1 cellular context compared by ENCODE assay signal in the genomic region with DNA sequence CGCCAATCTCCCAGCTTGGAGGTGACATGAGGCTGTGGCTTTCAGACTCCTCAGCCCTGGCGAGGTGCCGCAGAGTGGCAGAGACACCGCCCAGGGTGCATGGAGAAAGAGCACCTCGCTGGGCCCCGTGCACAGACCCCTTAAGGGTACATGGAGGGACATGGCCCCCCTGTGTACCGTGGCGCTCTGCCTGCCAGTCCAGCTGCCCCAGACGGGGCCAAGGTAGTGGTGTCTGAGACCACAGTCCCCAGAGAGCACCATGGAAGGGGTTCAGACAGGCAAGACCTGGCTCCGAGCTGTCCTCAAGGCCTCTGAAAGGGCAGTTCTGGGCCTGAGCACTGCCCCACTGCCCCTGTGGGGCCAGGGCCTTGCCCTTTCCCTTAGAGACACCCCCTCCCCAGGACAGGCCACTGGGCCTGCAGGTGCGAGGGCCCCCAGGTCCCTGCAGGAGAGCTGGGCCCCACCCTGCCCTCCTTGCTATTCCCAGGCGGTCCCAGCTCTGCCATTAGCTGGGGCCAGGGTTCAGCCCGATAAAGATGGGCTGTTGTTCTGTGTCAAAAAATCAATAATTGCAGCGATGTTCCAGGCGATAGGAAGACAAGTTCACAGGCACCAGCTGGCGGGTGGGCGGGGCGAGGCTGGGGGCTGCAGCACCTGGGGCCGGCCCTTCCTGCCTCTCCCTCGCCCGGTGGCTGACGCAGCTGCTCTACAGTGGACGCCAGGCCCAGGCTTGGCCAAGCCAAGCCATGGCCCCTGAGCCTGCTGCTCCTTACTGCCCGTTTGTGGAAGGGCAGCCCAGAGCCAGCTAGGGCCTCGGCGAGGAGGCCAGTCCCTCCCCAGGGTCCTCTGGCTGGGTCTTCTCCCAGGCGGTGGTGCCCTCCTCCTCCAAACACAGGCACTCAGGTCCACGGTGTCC.
TF ChIP-seq lines count a peak whose summit lies in the region.

No MANE protein-coding gene starts in this region.

TF ChIP-seq in HepG2, 621 proteins besides CTCF, POLR2A, EP300 and RAD21 (continued from another document and continues in another):
- TF ChIP-seq, protein P1, sequence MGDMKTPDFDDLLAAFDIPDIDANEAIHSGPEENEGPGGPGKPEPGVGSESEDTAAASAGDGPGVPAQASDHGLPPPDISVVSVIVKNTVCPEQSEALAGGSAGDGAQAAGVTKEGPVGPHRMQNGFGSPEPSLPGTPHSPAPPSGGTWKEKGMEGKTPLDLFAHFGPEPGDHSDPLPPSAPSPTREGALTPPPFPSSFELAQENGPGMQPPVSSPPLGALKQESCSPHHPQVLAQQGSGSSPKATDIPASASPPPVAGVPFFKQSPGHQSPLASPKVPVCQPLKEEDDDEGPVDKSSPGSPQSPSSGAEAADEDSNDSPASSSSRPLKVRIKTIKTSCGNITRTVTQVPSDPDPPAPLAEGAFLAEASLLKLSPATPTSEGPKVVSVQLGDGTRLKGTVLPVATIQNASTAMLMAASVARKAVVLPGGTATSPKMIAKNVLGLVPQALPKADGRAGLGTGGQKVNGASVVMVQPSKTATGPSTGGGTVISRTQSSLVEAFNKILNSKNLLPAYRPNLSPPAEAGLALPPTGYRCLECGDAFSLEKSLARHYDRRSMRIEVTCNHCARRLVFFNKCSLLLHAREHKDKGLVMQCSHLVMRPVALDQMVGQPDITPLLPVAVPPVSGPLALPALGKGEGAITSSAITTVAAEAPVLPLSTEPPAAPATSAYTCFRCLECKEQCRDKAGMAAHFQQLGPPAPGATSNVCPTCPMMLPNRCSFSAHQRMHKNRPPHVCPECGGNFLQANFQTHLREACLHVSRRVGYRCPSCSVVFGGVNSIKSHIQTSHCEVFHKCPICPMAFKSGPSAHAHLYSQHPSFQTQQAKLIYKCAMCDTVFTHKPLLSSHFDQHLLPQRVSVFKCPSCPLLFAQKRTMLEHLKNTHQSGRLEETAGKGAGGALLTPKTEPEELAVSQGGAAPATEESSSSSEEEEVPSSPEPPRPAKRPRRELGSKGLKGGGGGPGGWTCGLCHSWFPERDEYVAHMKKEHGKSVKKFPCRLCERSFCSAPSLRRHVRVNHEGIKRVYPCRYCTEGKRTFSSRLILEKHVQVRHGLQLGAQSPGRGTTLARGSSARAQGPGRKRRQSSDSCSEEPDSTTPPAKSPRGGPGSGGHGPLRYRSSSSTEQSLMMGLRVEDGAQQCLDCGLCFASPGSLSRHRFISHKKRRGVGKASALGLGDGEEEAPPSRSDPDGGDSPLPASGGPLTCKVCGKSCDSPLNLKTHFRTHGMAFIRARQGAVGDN (CRISPR knock-in tag; IDR thresholded peaks at IDR 0.05) = peak; percentile 96
- TF ChIP-seq ZNF737 (CRISPR knock-in tag; IDR thresholded peaks at IDR 0.05; ENCODE audit: borderline replicate concordance) = peak; percentile 78; the same call in 1 of the 2 replicates
- TF ChIP-seq SETDB1 (CRISPR knock-in tag; IDR thresholded peaks at IDR 0.05; ENCODE audit: borderline replicate concordance) = no peak
- peak; percentile 77; the same call in 1 of the 2 replicates for TF ChIP-seq KDM4B (CRISPR knock-in tag; IDR thresholded peaks at IDR 0.05)
- TF ChIP-seq, protein P2, sequence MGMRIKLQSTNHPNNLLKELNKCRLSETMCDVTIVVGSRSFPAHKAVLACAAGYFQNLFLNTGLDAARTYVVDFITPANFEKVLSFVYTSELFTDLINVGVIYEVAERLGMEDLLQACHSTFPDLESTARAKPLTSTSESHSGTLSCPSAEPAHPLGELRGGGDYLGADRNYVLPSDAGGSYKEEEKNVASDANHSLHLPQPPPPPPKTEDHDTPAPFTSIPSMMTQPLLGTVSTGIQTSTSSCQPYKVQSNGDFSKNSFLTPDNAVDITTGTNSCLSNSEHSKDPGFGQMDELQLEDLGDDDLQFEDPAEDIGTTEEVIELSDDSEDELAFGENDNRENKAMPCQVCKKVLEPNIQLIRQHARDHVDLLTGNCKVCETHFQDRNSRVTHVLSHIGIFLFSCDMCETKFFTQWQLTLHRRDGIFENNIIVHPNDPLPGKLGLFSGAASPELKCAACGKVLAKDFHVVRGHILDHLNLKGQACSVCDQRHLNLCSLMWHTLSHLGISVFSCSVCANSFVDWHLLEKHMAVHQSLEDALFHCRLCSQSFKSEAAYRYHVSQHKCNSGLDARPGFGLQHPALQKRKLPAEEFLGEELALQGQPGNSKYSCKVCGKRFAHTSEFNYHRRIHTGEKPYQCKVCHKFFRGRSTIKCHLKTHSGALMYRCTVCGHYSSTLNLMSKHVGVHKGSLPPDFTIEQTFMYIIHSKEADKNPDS (CRISPR knock-in tag; IDR thresholded peaks at IDR 0.05) = peak; percentile 47; the same call in 1 of the 2 replicates
- TF ChIP-seq PHF5A (CRISPR knock-in tag; IDR thresholded peaks at IDR 0.05; ENCODE audit: low read depth, unreplicated experiment) = no peak
- peak; percentile 88; the same call in 1 of the 2 replicates for TF ChIP-seq ZNF317 (CRISPR knock-in tag; IDR thresholded peaks at IDR 0.05)
- TF ChIP-seq, protein P3, sequence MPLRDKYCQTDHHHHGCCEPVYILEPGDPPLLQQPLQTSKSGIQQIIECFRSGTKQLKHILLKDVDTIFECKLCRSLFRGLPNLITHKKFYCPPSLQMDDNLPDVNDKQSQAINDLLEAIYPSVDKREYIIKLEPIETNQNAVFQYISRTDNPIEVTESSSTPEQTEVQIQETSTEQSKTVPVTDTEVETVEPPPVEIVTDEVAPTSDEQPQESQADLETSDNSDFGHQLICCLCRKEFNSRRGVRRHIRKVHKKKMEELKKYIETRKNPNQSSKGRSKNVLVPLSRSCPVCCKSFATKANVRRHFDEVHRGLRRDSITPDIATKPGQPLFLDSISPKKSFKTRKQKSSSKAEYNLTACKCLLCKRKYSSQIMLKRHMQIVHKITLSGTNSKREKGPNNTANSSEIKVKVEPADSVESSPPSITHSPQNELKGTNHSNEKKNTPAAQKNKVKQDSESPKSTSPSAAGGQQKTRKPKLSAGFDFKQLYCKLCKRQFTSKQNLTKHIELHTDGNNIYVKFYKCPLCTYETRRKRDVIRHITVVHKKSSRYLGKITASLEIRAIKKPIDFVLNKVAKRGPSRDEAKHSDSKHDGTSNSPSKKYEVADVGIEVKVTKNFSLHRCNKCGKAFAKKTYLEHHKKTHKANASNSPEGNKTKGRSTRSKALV (CRISPR knock-in tag; IDR thresholded peaks at IDR 0.05) = peak; percentile 87
- TF ChIP-seq, protein P4, sequence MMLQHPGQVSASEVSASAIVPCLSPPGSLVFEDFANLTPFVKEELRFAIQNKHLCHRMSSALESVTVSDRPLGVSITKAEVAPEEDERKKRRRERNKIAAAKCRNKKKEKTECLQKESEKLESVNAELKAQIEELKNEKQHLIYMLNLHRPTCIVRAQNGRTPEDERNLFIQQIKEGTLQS (CRISPR knock-in tag; IDR thresholded peaks at IDR 0.05) = no peak; the same call in 1 of the 2 replicates
- TF ChIP-seq ZNF121 (CRISPR knock-in tag; IDR thresholded peaks at IDR 0.05) = peak; percentile 81
- TF ChIP-seq JDP2 (CRISPR knock-in tag; IDR thresholded peaks at IDR 0.05; ENCODE audit: borderline replicate concordance) = no peak; the same call in 1 of the 2 replicates
- TF ChIP-seq, protein P5, sequence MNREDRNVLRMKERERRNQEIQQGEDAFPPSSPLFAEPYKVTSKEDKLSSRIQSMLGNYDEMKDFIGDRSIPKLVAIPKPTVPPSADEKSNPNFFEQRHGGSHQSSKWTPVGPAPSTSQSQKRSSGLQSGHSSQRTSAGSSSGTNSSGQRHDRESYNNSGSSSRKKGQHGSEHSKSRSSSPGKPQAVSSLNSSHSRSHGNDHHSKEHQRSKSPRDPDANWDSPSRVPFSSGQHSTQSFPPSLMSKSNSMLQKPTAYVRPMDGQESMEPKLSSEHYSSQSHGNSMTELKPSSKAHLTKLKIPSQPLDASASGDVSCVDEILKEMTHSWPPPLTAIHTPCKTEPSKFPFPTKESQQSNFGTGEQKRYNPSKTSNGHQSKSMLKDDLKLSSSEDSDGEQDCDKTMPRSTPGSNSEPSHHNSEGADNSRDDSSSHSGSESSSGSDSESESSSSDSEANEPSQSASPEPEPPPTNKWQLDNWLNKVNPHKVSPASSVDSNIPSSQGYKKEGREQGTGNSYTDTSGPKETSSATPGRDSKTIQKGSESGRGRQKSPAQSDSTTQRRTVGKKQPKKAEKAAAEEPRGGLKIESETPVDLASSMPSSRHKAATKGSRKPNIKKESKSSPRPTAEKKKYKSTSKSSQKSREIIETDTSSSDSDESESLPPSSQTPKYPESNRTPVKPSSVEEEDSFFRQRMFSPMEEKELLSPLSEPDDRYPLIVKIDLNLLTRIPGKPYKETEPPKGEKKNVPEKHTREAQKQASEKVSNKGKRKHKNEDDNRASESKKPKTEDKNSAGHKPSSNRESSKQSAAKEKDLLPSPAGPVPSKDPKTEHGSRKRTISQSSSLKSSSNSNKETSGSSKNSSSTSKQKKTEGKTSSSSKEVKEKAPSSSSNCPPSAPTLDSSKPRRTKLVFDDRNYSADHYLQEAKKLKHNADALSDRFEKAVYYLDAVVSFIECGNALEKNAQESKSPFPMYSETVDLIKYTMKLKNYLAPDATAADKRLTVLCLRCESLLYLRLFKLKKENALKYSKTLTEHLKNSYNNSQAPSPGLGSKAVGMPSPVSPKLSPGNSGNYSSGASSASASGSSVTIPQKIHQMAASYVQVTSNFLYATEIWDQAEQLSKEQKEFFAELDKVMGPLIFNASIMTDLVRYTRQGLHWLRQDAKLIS (CRISPR knock-in tag; IDR thresholded peaks at IDR 0.05) = no peak
- peak; percentile 79; the same call in 1 of the 2 replicates for TF ChIP-seq ZNF878 (CRISPR knock-in tag; IDR thresholded peaks at IDR 0.05)
- no peak for TF ChIP-seq RAD51 (IDR thresholded peaks at IDR 0.05; ENCODE audit: borderline replicate concordance)
- peak; percentile 97 for TF ChIP-seq SMAD3 (CRISPR knock-in tag; IDR thresholded peaks at IDR 0.05)
- no peak for TF ChIP-seq MBD4 (IDR thresholded peaks at IDR 0.05; ENCODE audit: borderline replicate concordance, low read length)
- no peak; the same call in 1 of the 2 replicates for TF ChIP-seq BHLHE40 (IDR thresholded peaks at IDR 0.05; ENCODE audit: low read length)
- no peak for TF ChIP-seq ZNF546 (CRISPR knock-in tag; conservative IDR thresholded peaks at IDR 0.05)
- TF ChIP-seq, protein P6, sequence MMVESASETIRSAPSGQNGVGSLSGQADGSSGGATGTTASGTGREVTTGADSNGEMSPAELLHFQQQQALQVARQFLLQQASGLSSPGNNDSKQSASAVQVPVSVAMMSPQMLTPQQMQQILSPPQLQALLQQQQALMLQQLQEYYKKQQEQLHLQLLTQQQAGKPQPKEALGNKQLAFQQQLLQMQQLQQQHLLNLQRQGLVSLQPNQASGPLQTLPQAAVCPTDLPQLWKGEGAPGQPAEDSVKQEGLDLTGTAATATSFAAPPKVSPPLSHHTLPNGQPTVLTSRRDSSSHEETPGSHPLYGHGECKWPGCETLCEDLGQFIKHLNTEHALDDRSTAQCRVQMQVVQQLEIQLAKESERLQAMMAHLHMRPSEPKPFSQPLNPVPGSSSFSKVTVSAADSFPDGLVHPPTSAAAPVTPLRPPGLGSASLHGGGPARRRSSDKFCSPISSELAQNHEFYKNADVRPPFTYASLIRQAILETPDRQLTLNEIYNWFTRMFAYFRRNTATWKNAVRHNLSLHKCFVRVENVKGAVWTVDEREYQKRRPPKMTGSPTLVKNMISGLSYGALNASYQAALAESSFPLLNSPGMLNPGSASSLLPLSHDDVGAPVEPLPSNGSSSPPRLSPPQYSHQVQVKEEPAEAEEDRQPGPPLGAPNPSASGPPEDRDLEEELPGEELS (CRISPR knock-in tag; IDR thresholded peaks at IDR 0.05) = peak; percentile 95
- TF ChIP-seq, protein P7, sequence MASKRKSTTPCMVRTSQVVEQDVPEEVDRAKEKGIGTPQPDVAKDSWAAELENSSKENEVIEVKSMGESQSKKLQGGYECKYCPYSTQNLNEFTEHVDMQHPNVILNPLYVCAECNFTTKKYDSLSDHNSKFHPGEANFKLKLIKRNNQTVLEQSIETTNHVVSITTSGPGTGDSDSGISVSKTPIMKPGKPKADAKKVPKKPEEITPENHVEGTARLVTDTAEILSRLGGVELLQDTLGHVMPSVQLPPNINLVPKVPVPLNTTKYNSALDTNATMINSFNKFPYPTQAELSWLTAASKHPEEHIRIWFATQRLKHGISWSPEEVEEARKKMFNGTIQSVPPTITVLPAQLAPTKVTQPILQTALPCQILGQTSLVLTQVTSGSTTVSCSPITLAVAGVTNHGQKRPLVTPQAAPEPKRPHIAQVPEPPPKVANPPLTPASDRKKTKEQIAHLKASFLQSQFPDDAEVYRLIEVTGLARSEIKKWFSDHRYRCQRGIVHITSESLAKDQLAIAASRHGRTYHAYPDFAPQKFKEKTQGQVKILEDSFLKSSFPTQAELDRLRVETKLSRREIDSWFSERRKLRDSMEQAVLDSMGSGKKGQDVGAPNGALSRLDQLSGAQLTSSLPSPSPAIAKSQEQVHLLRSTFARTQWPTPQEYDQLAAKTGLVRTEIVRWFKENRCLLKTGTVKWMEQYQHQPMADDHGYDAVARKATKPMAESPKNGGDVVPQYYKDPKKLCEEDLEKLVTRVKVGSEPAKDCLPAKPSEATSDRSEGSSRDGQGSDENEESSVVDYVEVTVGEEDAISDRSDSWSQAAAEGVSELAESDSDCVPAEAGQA (IDR thresholded peaks at IDR 0.05; ENCODE audit: low read depth) = no peak; the same call in 1 of the 2 replicates
- TF ChIP-seq, protein P7 (CRISPR knock-in tag; IDR thresholded peaks at IDR 0.05; ENCODE audit: borderline replicate concordance) = no peak; the same call in 1 of the 2 replicates
